In genomic region chr1:182841368-182841988, GRCh38 we compare ENCODE assay signal across 8 cellular contexts. TPM values are rescaled to one million over a fixed set of nuclear protein-coding genes. Genes with fewer than 3 reads are reported as not detected.
DNase-seq lines count a peak whose midpoint lies in the region; ATAC-seq and TF ChIP-seq lines count a peak whose summit lies in the region.

No MANE protein-coding gene starts in this region.

- H3K4me1 ChIP-seq in gastroesophageal sphincter: peaks cover 4 to 66% (median 7%) of the 10 kb centered on the region in 3 donors
- peaks cover 7% of the 10 kb centered on the region for H3K4me1 ChIP-seq in thymus (ENCODE audit: control insufficient read depth, insufficient read depth, low read length)

- H3K36me3 ChIP-seq in gastroesophageal sphincter (peaks cover 0 to 31% of the 10 kb centered on the region in 2 donors), thymus (ENCODE audit: control insufficient read depth, insufficient read depth) (peaks cover 21% of the 10 kb centered on the region)

- no peak for TF ChIP-seq EP300 in gastroesophageal sphincter (IDR thresholded peaks at IDR 0.05)

- no peak for DNase-seq in activated naive CD4-positive, alpha-beta T cell treated with anti-CD3 and anti-CD28 coated beads for 36 hours
- DNase-seq in activated naive CD4-positive, alpha-beta T cell treated with Interleukin-2 at 50 U/mL for 16 hours: no peak
- DNase-seq in T-cell (no peak), GM03348 (ENCODE audit: low spot score) (no peak)
- no peak for DNase-seq in stimulated activated naive CD4-positive, alpha-beta T cell treated with Interleukin-2 at 50 U/mL for 16 hours (lab: John Stamatoyannopoulos, UW)

- peaks cover 62% of the 10 kb centered on the region for H3K4me1 Mint-ChIP-seq in activated naive CD4-positive, alpha-beta T cell treated with anti-CD3 and anti-CD28 coated beads for 36 hours (ENCODE audit: low read depth)
- peaks cover 65 to 71% (median 69%) of the 10 kb centered on the region in 3 donors for H3K4me1 Mint-ChIP-seq in T-cell

- WGBS in gastroesophageal sphincter (ENCODE audit: low coverage in 1 of 2), 2 donors: 20 to 36% methylated on average over 10 of the region's 10 CpGs
- 71% methylated on average over 10 of the region's 10 CpGs for WGBS in thymus

- H3K9me3 ChIP-seq in gastroesophageal sphincter: no peaks in the 10 kb centered on the region
- no peaks in the 10 kb centered on the region for H3K9me3 ChIP-seq in thymus (ENCODE audit: control insufficient read depth)

- peak overlapping the region; percentile 90 for H3K4me3 Mint-ChIP-seq in activated naive CD4-positive, alpha-beta T cell treated with anti-CD3 and anti-CD28 coated beads for 36 hours
- peak overlapping the region; percentile 93 to 97 (median 96) for H3K4me3 Mint-ChIP-seq in T-cell

- H3K27me3 ChIP-seq in gastroesophageal sphincter: no peaks in the 10 kb centered on the region
- H3K27me3 ChIP-seq in thymus (ENCODE audit: control insufficient read depth, insufficient read depth): no peaks in the 10 kb centered on the region

- no peak for TF ChIP-seq CTCF in gastroesophageal sphincter (IDR thresholded peaks at IDR 0.05)

- H3K27me3 Mint-ChIP-seq in activated naive CD4-positive, alpha-beta T cell treated with anti-CD3 and anti-CD28 coated beads for 36 hours (ENCODE audit: low read depth): no peaks in the 10 kb centered on the region
- peaks cover 0 to 2% of the 10 kb centered on the region in 2 donors for H3K27me3 Mint-ChIP-seq in T-cell

- CTCF ChIA-PET in activated naive CD4-positive, alpha-beta T cell treated with anti-CD3 and anti-CD28 coated beads for 36 hours (lab: Charles Lee): no interaction called here
- CTCF ChIA-PET in T-cell (lab: Charles Lee): interaction anchor here in 1 of 2 donors (0.8 kb wide), 1 partner anchor 48 kb away, joined by 3 read pairs; no protein-coding TSS in a partner anchor

- H3K36me3 Mint-ChIP-seq in activated naive CD4-positive, alpha-beta T cell treated with anti-CD3 and anti-CD28 coated beads for 36 hours (ENCODE audit: low read depth): peaks cover 62% of the 10 kb centered on the region
- peaks cover 31% of the 10 kb centered on the region for H3K36me3 Mint-ChIP-seq in T-cell

- ATAC-seq in T-cell (replicated peaks in 1 of 4) (no peak), gastroesophageal sphincter (no peak), HG02938 (IDR thresholded peaks at IDR 0.05; ENCODE audit: unreplicated experiment) (no peak)

- intact Hi-C loops in activated naive CD4-positive, alpha-beta T cell treated with anti-CD3 and anti-CD28 coated beads for 36 hours (cut with micrococcal nuclease): loop anchor here (5.0 kb wide), 2 partner anchors 36 to 224 kb away; no protein-coding TSS in a partner anchor

- H3K27ac ChIP-seq in gastroesophageal sphincter (peak overlapping the region in 3 of 4 donors; percentile 90 to 98 (median 97)), thymus (ENCODE audit: low read depth) (no peak overlapping the region)

- peak overlapping the region; percentile 69 for H3K27ac Mint-ChIP-seq in activated naive CD4-positive, alpha-beta T cell treated with anti-CD3 and anti-CD28 coated beads for 36 hours
- H3K27ac Mint-ChIP-seq in T-cell: peak overlapping the region; percentile 93 to 97

- POLR2A ChIA-PET in T-cell (lab: Charles Lee): interaction anchor here in 1 of 2 donors (0.6 to 0.9 kb wide), 2 partner anchors 8 to 675 kb away, joined by 4 read pairs; no protein-coding TSS in a partner anchor

- H3K9me3 Mint-ChIP-seq in activated naive CD4-positive, alpha-beta T cell treated with anti-CD3 and anti-CD28 coated beads for 36 hours: no peaks in the 10 kb centered on the region
- no peaks in the 10 kb centered on the region for H3K9me3 Mint-ChIP-seq in T-cell

- TF ChIP-seq POLR2A in gastroesophageal sphincter (IDR thresholded peaks at IDR 0.05): no peak

- H3K4me3 ChIP-seq in gastroesophageal sphincter: peak overlapping the region in 1 of 2 donors; percentile 81
- peak overlapping the region; percentile 29 for H3K4me3 ChIP-seq in thymus (ENCODE audit: low read length)

RNA-seq across cellular contexts. Expression of gene DHX9, which starts 2.3 kb away (rescaled TPM):
- total RNA-seq in activated naive CD4-positive, alpha-beta T cell treated with anti-CD3 and anti-CD28 coated beads for 36 hours: 100 to 1,000 TPM; 194 TPM
- total RNA-seq in T-cell: 100 to 1,000 TPM; 180 to 264 (median 193) TPM
- 100 to 1,000 TPM in 1 of 4 donors, 10 to 100 TPM in 3; 79.5 to 104 (median 91.8) TPM for total RNA-seq in gastroesophageal sphincter
- polyA plus RNA-seq in thymus: 108 TPM

RNA-seq across cellular contexts. Expression of gene NPL, which starts 51.9 kb away (rescaled TPM):
- 1 to 10 TPM; 4.6 to 5.9 TPM for total RNA-seq in activated naive CD4-positive, alpha-beta T cell treated with anti-CD3 and anti-CD28 coated beads for 36 hours
- total RNA-seq in T-cell (1 to 10 TPM; 2.5 to 5.4 (median 4.2) TPM), gastroesophageal sphincter (10 to 100 TPM in 1 of 4 donors, 1 to 10 TPM in 3; 6.8 to 10.2 (median 7.9) TPM)
- polyA plus RNA-seq in thymus: 30.7 TPM
